In genomic region chr5:91266184-91266705, GRCh38 we compare ENCODE assay signal across 8 cellular contexts.
A peak's percentile ranks its signal among the peaks of the same experiment; 100 is the strongest.
DNase-seq lines count a peak whose midpoint lies in the region; ATAC-seq and TF ChIP-seq lines count a peak whose summit lies in the region.

No MANE protein-coding gene starts in this region.

- H3K36me3 Mint-ChIP-seq in activated T-helper 1 cell treated with anti-CD3 and anti-CD28 coated beads, Interleukin-12 subunit alpha, Interleukin-12 subunit beta, Interleukin-2, Interleukin-4 antibody, amounts not matched to agents 30 ng/mL and 10 ng/mL and 1 ng/mL, durations not matched to agents 14 hours and 24 hours and 36 hours (ENCODE audit: low read depth) = no peaks in the 10 kb centered on the region

- no peaks in the 10 kb centered on the region for H3K9me3 ChIP-seq in A673 (ENCODE audit: low read depth, low read length, poor library complexity, severe bottlenecking)
- H3K9me3 ChIP-seq in right cardiac atrium (ENCODE audit: control insufficient read depth, low read length) = no peaks in the 10 kb centered on the region
- H3K9me3 ChIP-seq in spleen = peaks cover 0 to 5% (median 0%) of the 10 kb centered on the region in 8 donors

- H3K4me3 ChIP-seq in A673 (ENCODE audit: low read depth, low read length, poor library complexity, severe bottlenecking) (no peak overlapping the region), right cardiac atrium (ENCODE audit: low read length) (no peak overlapping the region), spleen (no peak overlapping the region)

- BruUV-seq in A673 (replicated peaks; lab: Mats Ljungman, UMichigan) = no TSS peak

- peaks cover 3% of the 10 kb centered on the region for H3K9me3 Mint-ChIP-seq in activated T-helper 1 cell treated with anti-CD3 and anti-CD28 coated beads, Interleukin-12 subunit alpha, Interleukin-12 subunit beta, Interleukin-2, Interleukin-4 antibody, amounts not matched to agents 30 ng/mL and 10 ng/mL and 1 ng/mL, durations not matched to agents 14 hours and 24 hours and 36 hours

- H3K4me1 Mint-ChIP-seq in activated T-helper 1 cell treated with anti-CD3 and anti-CD28 coated beads, Interleukin-12 subunit alpha, Interleukin-12 subunit beta, Interleukin-2, Interleukin-4 antibody, amounts not matched to agents 30 ng/mL and 10 ng/mL and 1 ng/mL, durations not matched to agents 14 hours and 24 hours and 36 hours (ENCODE audit: low read depth) = peaks cover 31% of the 10 kb centered on the region

- POLR2A ChIA-PET in A673 (lab: Charles Lee; ENCODE audit: low non-redundant PET) = no interaction called here

- TF ChIP-seq CTCF in A673 (conservative IDR thresholded peaks at IDR 0.05; ENCODE audit: low read depth, low read length) (no peak; the same call in 1 of the 2 replicates), spleen (IDR thresholded peaks at IDR 0.05 in 8 of 11, conservative IDR thresholded peaks at IDR 0.05 in 3 of 11) (peak in 1 of 11 experiments; percentile 23)

- peak overlapping the region; percentile 11 for H3K4me3 Mint-ChIP-seq in activated T-helper 1 cell treated with anti-CD3 and anti-CD28 coated beads, Interleukin-12 subunit alpha, Interleukin-12 subunit beta, Interleukin-2, Interleukin-4 antibody, amounts not matched to agents 30 ng/mL and 10 ng/mL and 1 ng/mL, durations not matched to agents 14 hours and 24 hours and 36 hours

- TF ChIP-seq POLR2A in spleen (IDR thresholded peaks at IDR 0.05) = no peak

- CTCF ChIA-PET in A673 (lab: Charles Lee) = no interaction called here

- peaks cover 16% of the 10 kb centered on the region for H3K27me3 Mint-ChIP-seq in activated T-helper 1 cell treated with anti-CD3 and anti-CD28 coated beads, Interleukin-12 subunit alpha, Interleukin-12 subunit beta, Interleukin-2, Interleukin-4 antibody, amounts not matched to agents 30 ng/mL and 10 ng/mL and 1 ng/mL, durations not matched to agents 14 hours and 24 hours and 36 hours (ENCODE audit: insufficient read depth)

- no peak overlapping the region for H3K27ac Mint-ChIP-seq in activated T-helper 1 cell treated with anti-CD3 and anti-CD28 coated beads, Interleukin-12 subunit alpha, Interleukin-12 subunit beta, Interleukin-2, Interleukin-4 antibody, amounts not matched to agents 30 ng/mL and 10 ng/mL and 1 ng/mL, durations not matched to agents 14 hours and 24 hours and 36 hours

- no peaks in the 10 kb centered on the region for H3K4me1 ChIP-seq in A673 (ENCODE audit: insufficient read depth, low read length, poor library complexity, severe bottlenecking)
- H3K4me1 ChIP-seq in right cardiac atrium (ENCODE audit: control insufficient read depth, insufficient read depth, low read length) = no peaks in the 10 kb centered on the region
- peaks cover 0 to 6% (median 0%) of the 10 kb centered on the region in 6 donors for H3K4me1 ChIP-seq in spleen

- H3K27me3 ChIP-seq in A673 (replicated peaks; ENCODE audit: insufficient read depth, low read depth, low read length, poor library complexity) (no peaks in the 10 kb centered on the region), right cardiac atrium (ENCODE audit: control insufficient read depth, insufficient read depth) (no peaks in the 10 kb centered on the region), spleen (replicated peaks in 1 of 7) (no peaks in the 10 kb centered on the region)

- H3K27ac ChIP-seq in A673 (ENCODE audit: low read depth, low read length, poor library complexity, severe bottlenecking) (no peak overlapping the region), right cardiac atrium (ENCODE audit: low read length) (peak overlapping the region; percentile 19), spleen (no peak overlapping the region)

- WGBS in right cardiac atrium = 40% methylated on average over 3 of the region's 3 CpGs
- 34 to 49% (median 38%) methylated on average over 3 of the region's 3 CpGs for WGBS in spleen, 5 donors

- DNase-seq in A673 (ENCODE audit: low spot score) (peak; percentile 28), right cardiac atrium (no peak), NCI-H146 treated with DMSO at 0.1 percent for 48 hours (lab: John Stamatoyannopoulos, UW; ENCODE audit: unreplicated experiment) (no peak), NCI-H446 treated with DMSO at 0.1 percent for 48 hours (lab: John Stamatoyannopoulos, UW) (no peak), spleen (no peak)
- DNase-seq in activated T-helper 1 cell treated with anti-CD3 and anti-CD28 coated beads, Interleukin-12 subunit alpha, Interleukin-12 subunit beta, Interleukin-2, Interleukin-4 antibody, amounts not matched to agents 30 ng/mL and 10 ng/mL and 1 ng/mL, durations not matched to agents 14 hours and 24 hours and 36 hours (ENCODE audit: low spot score) = no peak

- ATAC-seq in GM18870 (IDR thresholded peaks at IDR 0.05; ENCODE audit: unreplicated experiment) = peak; percentile 63
- ATAC-seq in HG03196 (IDR thresholded peaks at IDR 0.05; ENCODE audit: unreplicated experiment) = peak; percentile 65
- peak; percentile 69 to 78 for ATAC-seq in right cardiac atrium

- H3K36me3 ChIP-seq in A673 (ENCODE audit: insufficient read depth, low read length, poor library complexity, severe bottlenecking) (no peaks in the 10 kb centered on the region), spleen (no peaks in the 10 kb centered on the region)

- intact Hi-C loops in A673 (cut with micrococcal nuclease; ENCODE audit: unreplicated experiment) = no loop called here
- intact Hi-C loops in activated T-helper 1 cell treated with anti-CD3 and anti-CD28 coated beads, Interleukin-12 subunit alpha, Interleukin-12 subunit beta, Interleukin-2, Interleukin-4 antibody, amounts not matched to agents 30 ng/mL and 10 ng/mL and 1 ng/mL, durations not matched to agents 14 hours and 24 hours and 36 hours (cut with micrococcal nuclease) = no loop called here
- intact Hi-C loops in right cardiac atrium (cut with DNase I) = no loop called here
- intact Hi-C loops in spleen (cut with DNase I; ENCODE audit: low total_unique reads) = no loop called here
